ENCODE assay signal across 24 cellular contexts in the genomic region with DNA sequence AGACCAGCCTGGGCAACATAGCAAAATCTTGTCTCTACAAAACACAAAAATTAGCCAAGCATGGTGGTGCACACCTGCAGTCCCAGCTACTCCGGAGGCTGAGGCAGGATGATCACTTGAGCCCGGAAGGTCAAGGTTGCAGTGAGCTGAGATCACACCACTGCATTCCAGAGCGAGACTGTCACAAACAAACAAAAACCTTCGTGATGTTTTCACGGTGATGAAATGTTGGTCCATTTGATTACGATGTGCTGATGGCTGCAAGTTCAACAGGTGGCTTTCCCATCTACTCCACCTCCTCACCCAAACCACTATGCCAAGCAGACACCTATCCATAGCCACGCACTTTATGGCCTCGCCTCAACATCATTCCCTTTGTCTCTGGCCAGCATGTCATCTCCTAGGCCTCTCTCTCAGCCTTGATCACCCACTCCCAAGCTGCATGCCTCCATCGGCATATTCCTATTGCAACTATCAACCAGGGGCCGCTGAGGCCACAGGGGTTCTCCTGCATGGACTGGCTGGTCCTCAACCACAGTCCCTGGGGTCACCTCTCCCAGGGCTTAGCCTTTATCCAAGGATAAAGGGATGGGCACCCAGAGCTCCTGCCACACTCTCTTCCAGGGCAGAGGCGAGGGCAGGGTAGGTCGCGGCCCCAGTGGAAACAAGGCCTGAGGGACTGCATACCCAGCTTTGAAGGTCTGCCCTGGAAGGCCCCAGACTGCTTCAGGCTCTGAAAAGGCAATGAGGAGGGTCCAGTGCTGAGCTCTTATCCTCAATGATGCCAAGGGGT. TPM values are rescaled to one million over a fixed set of nuclear protein-coding genes. Genes with fewer than 3 reads are reported as not detected.
"Had no signal": no experiment of that assay in that cellular context is flagged by ENCODE, and none has a peak within 500 bp of the region (broad histone marks: within the 10 kb centered on the region; RNA-seq: fewer than 3 reads in every experiment).

No MANE protein-coding gene starts in this region.

- ATAC-seq: activated naive CD8-positive, alpha-beta T cell treated with anti-CD3 and anti-CD28 coated beads, Interleukin-2, amount 50 U/mL, for 24 hours; activated T-cell treated with anti-CD3 and anti-CD28 coated beads, Interleukin-2, amount 50 U/mL, for 4 hours; esophagus mucosa; naive thymus-derived CD4-positive, alpha-beta T cell had no signal

- H3K27ac Mint-ChIP-seq: activated CD4-positive, alpha-beta T cell treated with anti-CD3 and anti-CD28 coated beads, Interleukin-2, amount 10 ng/mL, durations not matched to agents 7 days and 5 days; activated naive CD8-positive, alpha-beta T cell treated with anti-CD3 and anti-CD28 coated beads, Interleukin-2, amount 50 U/mL, for 24 hours; brain; naive thymus-derived CD4-positive, alpha-beta T cell had no signal

- H3K36me3 Mint-ChIP-seq: brain; naive thymus-derived CD4-positive, alpha-beta T cell had no signal

- DNase-seq: activated CD4-positive, alpha-beta T cell treated with anti-CD3 and anti-CD28 coated beads, Interleukin-2, amount 10 ng/mL, durations not matched to agents 7 days and 5 days; activated CD4-positive, CD25-positive, alpha-beta regulatory T cell treated with anti-CD3 and anti-CD28 coated beads, Interleukin-2, amount 50 U/mL, for 72 hours; activated gamma-delta T cell; activated naive CD4-positive, alpha-beta T cell treated with anti-CD3 and anti-CD28 coated beads, Interleukin-2, amount 50 U/mL, for 16 hours; activated naive CD8-positive, alpha-beta T cell treated with anti-CD3 and anti-CD28 coated beads, Interleukin-2, amount 50 U/mL, for 24 hours; activated T-cell treated with anti-CD3 and anti-CD28 coated beads, Interleukin-2, amount 50 U/mL, for 4 hours; central memory CD4-positive, alpha-beta T cell; effector memory CD4-positive, alpha-beta T cell; glutamatergic neuron; hippocampal formation; naive thymus-derived CD4-positive, alpha-beta T cell; stimulated activated CD4-positive, alpha-beta T cell treated with anti-CD3 and anti-CD28 coated beads, Interleukin-1b, Interleukin-23, amount 100 ng/mL, for 48 hours; T-helper 1 cell; transverse colon; uterus; WERI-Rb-1 had no signal

- H3K9me3 Mint-ChIP-seq: activated CD4-positive, alpha-beta T cell treated with anti-CD3 and anti-CD28 coated beads, Interleukin-2, amount 10 ng/mL, durations not matched to agents 7 days and 5 days; activated naive CD8-positive, alpha-beta T cell treated with anti-CD3 and anti-CD28 coated beads, Interleukin-2, amount 50 U/mL, for 24 hours; activated T-cell treated with anti-CD3 and anti-CD28 coated beads, Interleukin-2, amount 50 U/mL, for 4 hours; brain; naive thymus-derived CD4-positive, alpha-beta T cell; neural crest cell had no signal

- H3K4me3 Mint-ChIP-seq: activated CD4-positive, alpha-beta T cell treated with anti-CD3 and anti-CD28 coated beads, Interleukin-2, amount 10 ng/mL, durations not matched to agents 7 days and 5 days; activated naive CD8-positive, alpha-beta T cell treated with anti-CD3 and anti-CD28 coated beads, Interleukin-2, amount 50 U/mL, for 24 hours; activated T-cell treated with anti-CD3 and anti-CD28 coated beads, Interleukin-2, amount 50 U/mL, for 4 hours; brain; naive thymus-derived CD4-positive, alpha-beta T cell; neural crest cell had no signal

RNA-seq across cellular contexts. Expression of gene ALOX15B, which starts 17.1 kb away (rescaled TPM):
- total RNA-seq: activated CD4-positive, alpha-beta T cell treated with anti-CD3 and anti-CD28 coated beads, Interleukin-2, amount 10 ng/mL, durations not matched to agents 7 days and 5 days; dermis microvascular lymphatic vessel endothelial cell; neural crest cell; temporal lobe had no signal

RNA-seq across cellular contexts. Expression of gene GUCY2D, which starts 19.3 kb away (rescaled TPM):
- total RNA-seq: activated CD4-positive, alpha-beta T cell treated with anti-CD3 and anti-CD28 coated beads, Interleukin-2, amount 10 ng/mL, durations not matched to agents 7 days and 5 days; dermis microvascular lymphatic vessel endothelial cell; neural crest cell; osteoblast; posterior vena cava; skeletal muscle tissue had no signal
